ENCODE assay signal across 17 cellular contexts in genomic region chr5:40273936-40274335, GRCh38.
DNase-seq lines count a peak whose midpoint lies in the region; ATAC-seq and TF ChIP-seq lines count a peak whose summit lies in the region.
"Had no signal": no experiment of that assay in that cellular context is flagged by ENCODE, and none has a peak within 500 bp of the region (broad histone marks: within the 10 kb centered on the region; RNA-seq: fewer than 3 reads in every experiment).

No MANE protein-coding gene starts in this region.

- no peaks in the 10 kb centered on the region for H3K9me3 ChIP-seq in DND-41 (ENCODE audit: insufficient read depth, low read length, severe bottlenecking)
- H3K9me3 ChIP-seq in WERI-Rb-1 (ENCODE audit: severe bottlenecking): no peaks in the 10 kb centered on the region

- H3K4me2 ChIP-seq in DND-41 (ENCODE audit: insufficient read depth, low read length): no peak overlapping the region
- H3K4me2 ChIP-seq: PC-9 had no signal

- no peak for TF ChIP-seq CTCF in DND-41 (IDR thresholded peaks at IDR 0.05; ENCODE audit: borderline replicate concordance, extremely low read depth, low read length, poor library complexity, severe bottlenecking)
- no peak for TF ChIP-seq CTCF in GM10266 (IDR thresholded peaks at IDR 0.05; ENCODE audit: control insufficient read depth, insufficient read depth, low read depth, missing control alignments)
- TF ChIP-seq CTCF in WERI-Rb-1 (IDR thresholded peaks at IDR 0.05; ENCODE audit: low read depth, low read length): no peak

- no peak for ATAC-seq in DND-41 (ENCODE audit: insufficient read depth, low read depth)
- ATAC-seq: HCT116 had no signal

- no peak overlapping the region for H3K9ac ChIP-seq in DND-41 (ENCODE audit: low read depth, low read length)

- H3K4me3 ChIP-seq in DND-41 (ENCODE audit: low read depth in 1 of 2, low read length in 2 of 2) (no peak overlapping the region), WERI-Rb-1 (ENCODE audit: low read depth, low read length) (no peak overlapping the region)
- H3K4me3 ChIP-seq: PC-9 had no signal

- DNase-seq in DND-41 (no peak), ELR (ENCODE audit: low read depth) (peak; percentile 19), amniotic epithelial cell (ENCODE audit: low read depth) (peak; percentile 70), kidney tubule cell (ENCODE audit: low spot score) (peak; percentile 3), GM10266 (ENCODE audit: extremely low spot score) (no peak), WERI-Rb-1 (no peak), GDM1 (lab: John Stamatoyannopoulos, UW) (no peak)
- DNase-seq: ACHN, AML-193, KBM-7, NCI-H1436, NCI-H2029, NCI-H2171 treated with DMSO at 0.1 percent for 48 hours, NCI-H510A, NCI-H82, PC-9 had no signal

- peaks cover 25% of the 10 kb centered on the region for H3K4me1 ChIP-seq in DND-41 (ENCODE audit: insufficient read depth, low read length)

- no peaks in the 10 kb centered on the region for H4K20me1 ChIP-seq in DND-41 (ENCODE audit: insufficient read depth, low read length)

- no peaks in the 10 kb centered on the region for H3K79me2 ChIP-seq in DND-41 (ENCODE audit: insufficient read depth, low read length)

- H2AFZ ChIP-seq in DND-41 (ENCODE audit: low read depth, low read length): peak overlapping the region; percentile 29; the same call in 1 of the 2 replicates
- H2AFZ ChIP-seq: PC-9 had no signal

- H3K36me3 ChIP-seq in DND-41 (ENCODE audit: insufficient read depth, low read length) (no peaks in the 10 kb centered on the region), WERI-Rb-1 (no peaks in the 10 kb centered on the region)

- H3K27ac ChIP-seq in DND-41 (ENCODE audit: low read length) (no peak overlapping the region), WERI-Rb-1 (no peak overlapping the region)
- H3K27ac ChIP-seq: PC-9 had no signal

- H3K27me3 ChIP-seq in DND-41 (ENCODE audit: insufficient read depth, low read length, poor library complexity) (no peaks in the 10 kb centered on the region), WERI-Rb-1 (ENCODE audit: insufficient read depth, low read depth, severe bottlenecking) (no peaks in the 10 kb centered on the region)

Comparison
In these comparisons a context has a peak if more than half of its experiments do, and no peak if none do; other contexts are left out.
1. DNase-seq: peak in ELR (single experiment), amniotic epithelial cell (single experiment) and kidney tubule cell (single experiment); none in DND-41 (single experiment), GM10266 (single experiment), WERI-Rb-1 (single experiment) and GDM1 (single experiment).